Comparison of ENCODE assay signal across 8 cellular contexts in genomic region chr18:8389391-8390340, GRCh38.
DNase-seq lines count a peak whose midpoint lies in the region; ATAC-seq and TF ChIP-seq lines count a peak whose summit lies in the region.

No MANE protein-coding gene starts in this region.

- H3K9me3 Mint-ChIP-seq in Calu3 (ENCODE audit: low read depth, unreplicated experiment) = no peaks in the 10 kb centered on the region

- in situ Hi-C loops in HAP-1 (cut with MboI; ENCODE audit: low sequenced_read_pairs) = loop anchor here (25.0 kb wide), 1 partner anchor 302 kb away; no protein-coding TSS in a partner anchor

- H3K9me3 ChIP-seq in HAP-1 = no peaks in the 10 kb centered on the region
- no peaks in the 10 kb centered on the region for H3K9me3 ChIP-seq in adrenal gland (replicated peaks in 1 of 3)
- H3K9me3 ChIP-seq in right atrium auricular region = no peaks in the 10 kb centered on the region

- no peak overlapping the region for H3K27ac ChIP-seq in adrenal gland
- no peak overlapping the region for H3K27ac ChIP-seq in right atrium auricular region

- H3K27me3 ChIP-seq in HAP-1 (ENCODE audit: low read depth) = no peaks in the 10 kb centered on the region
- H3K27me3 ChIP-seq in adrenal gland = no peaks in the 10 kb centered on the region
- H3K27me3 ChIP-seq in right atrium auricular region = no peaks in the 10 kb centered on the region

- ATAC-seq in sciatic nerve (peak; percentile 84), GM21717 (IDR thresholded peaks at IDR 0.05; ENCODE audit: unreplicated experiment) (no peak), HG02642 (IDR thresholded peaks at IDR 0.05; ENCODE audit: poor library complexity, unreplicated experiment) (no peak)

- no peaks in the 10 kb centered on the region for H3K4me1 Mint-ChIP-seq in Calu3 (ENCODE audit: low read depth, unreplicated experiment)

- H3K36me3 Mint-ChIP-seq in Calu3 (ENCODE audit: insufficient read depth, unreplicated experiment) = no peaks in the 10 kb centered on the region

- intact Hi-C loops in Calu3 (cut with micrococcal nuclease; ENCODE audit: unreplicated experiment) = loop anchor here (2.0 to 5.0 kb wide), 2 partner anchors 597 to 1117 kb away; no protein-coding TSS in a partner anchor
- intact Hi-C loops in adrenal gland (cut with DNase I) = loop anchor here (10.0 kb wide), 2 partner anchors 305 to 585 kb away; no protein-coding TSS in a partner anchor
- intact Hi-C loops in sciatic nerve (cut with DNase I) = no loop called here

- 69 to 74% (median 72%) methylated on average over 14 of the region's 14 CpGs for WGBS in adrenal gland, 4 donors

- BruUV-seq in Calu3 (replicated peaks; lab: Mats Ljungman, UMichigan) = no TSS peak

- peak; percentile 88 for TF ChIP-seq CTCF in Calu3 (IDR thresholded peaks at IDR 0.05; ENCODE audit: unreplicated experiment)
- peak; percentile 51 to 75 (median 68) for TF ChIP-seq CTCF in adrenal gland (IDR thresholded peaks at IDR 0.05)
- TF ChIP-seq CTCF in right atrium auricular region (IDR thresholded peaks at IDR 0.05) = peak; percentile 74 to 84

- H3K27ac Mint-ChIP-seq in Calu3 (ENCODE audit: unreplicated experiment) = no peak overlapping the region

- DNase-seq in Calu3 = peak; percentile 80
- DNase-seq in HAP-1 (ENCODE audit: low spot score in 2 of 2) = peak; percentile 15 to 75
- peak; percentile 68 for DNase-seq in NCI-H345 (lab: John Stamatoyannopoulos, UW)
- peak; percentile 56 to 87 (median 71) for DNase-seq in adrenal gland
- no peak for DNase-seq in right atrium auricular region (ENCODE audit: low spot score)
- DNase-seq in sciatic nerve (ENCODE audit: low spot score) = peak; percentile 84

- H3K36me3 ChIP-seq in HAP-1 (replicated peaks) = no peaks in the 10 kb centered on the region
- peaks cover 0 to 20% of the 10 kb centered on the region in 2 donors for H3K36me3 ChIP-seq in adrenal gland (replicated peaks in 1 of 2)
- H3K36me3 ChIP-seq in right atrium auricular region = peaks cover 58% of the 10 kb centered on the region

- no peak for TF ChIP-seq POLR2A in adrenal gland (IDR thresholded peaks at IDR 0.05)

- H3K4me3 ChIP-seq in HAP-1 = no peak overlapping the region
- H3K4me3 ChIP-seq in adrenal gland = no peak overlapping the region
- H3K4me3 ChIP-seq in right atrium auricular region = no peak overlapping the region

- H3K4me1 ChIP-seq in HAP-1 (no peaks in the 10 kb centered on the region), adrenal gland (replicated peaks in 1 of 2) (peaks cover 0 to 6% of the 10 kb centered on the region in 2 donors), right atrium auricular region (no peaks in the 10 kb centered on the region)

- no peak overlapping the region for H3K4me3 Mint-ChIP-seq in Calu3 (ENCODE audit: low read depth, unreplicated experiment)

- CTCF ChIA-PET in Calu3 (lab: Charles Lee) = interaction anchor here (0.7 to 1.1 kb wide), 2 partner anchors 599 to 600 kb away, joined by 3 read pairs; no protein-coding TSS in a partner anchor

- H3K27me3 Mint-ChIP-seq in Calu3 (ENCODE audit: unreplicated experiment) = no peaks in the 10 kb centered on the region
